2 cellular contexts compared by ENCODE assay signal in genomic region chr2:165069131-165069530, GRCh38.
TF ChIP-seq lines count a peak whose summit lies in the region.

No MANE protein-coding gene starts in this region.

TF ChIP-seq in neural cell, 6 proteins besides CTCF, POLR2A, EP300 and RAD21:
- TF ChIP-seq REST (IDR thresholded peaks at IDR 0.05; ENCODE audit: borderline replicate concordance): no peak
- no peak for TF ChIP-seq POLR2AphosphoS5 (IDR thresholded peaks at IDR 0.05)
- TF ChIP-seq MXI1 (conservative IDR thresholded peaks at IDR 0.05; ENCODE audit: poor library complexity, severe bottlenecking): no peak
- TF ChIP-seq SMC3 (conservative IDR thresholded peaks at IDR 0.05; ENCODE audit: poor library complexity): no peak
- TF ChIP-seq EZH2 (IDR thresholded peaks at IDR 0.05; ENCODE audit: borderline replicate concordance, insufficient read depth, low read length, poor library complexity, severe bottlenecking): no peak
- no peak for TF ChIP-seq TAF1 (IDR thresholded peaks at IDR 0.05; ENCODE audit: low read depth)
TF ChIP-seq in neural cell: peak in this region for 0.

TF ChIP-seq in HepG2, 621 proteins besides CTCF, POLR2A, EP300 and RAD21:
- TF ChIP-seq ZNF296 (CRISPR knock-in tag; conservative IDR thresholded peaks at IDR 0.05) (no peak), NR2F6 (IDR thresholded peaks at IDR 0.05) (no peak), NR2F6 (CRISPR knock-in tag; IDR thresholded peaks at IDR 0.05) (no peak), KDM4B (CRISPR knock-in tag; IDR thresholded peaks at IDR 0.05) (no peak), BRD4 (CRISPR knock-in tag; IDR thresholded peaks at IDR 0.05) (no peak), CHD2 (IDR thresholded peaks at IDR 0.05; ENCODE audit: low read depth, low read length) (no peak)
